ENCODE assay signal across 12 cellular contexts in the genomic region with DNA sequence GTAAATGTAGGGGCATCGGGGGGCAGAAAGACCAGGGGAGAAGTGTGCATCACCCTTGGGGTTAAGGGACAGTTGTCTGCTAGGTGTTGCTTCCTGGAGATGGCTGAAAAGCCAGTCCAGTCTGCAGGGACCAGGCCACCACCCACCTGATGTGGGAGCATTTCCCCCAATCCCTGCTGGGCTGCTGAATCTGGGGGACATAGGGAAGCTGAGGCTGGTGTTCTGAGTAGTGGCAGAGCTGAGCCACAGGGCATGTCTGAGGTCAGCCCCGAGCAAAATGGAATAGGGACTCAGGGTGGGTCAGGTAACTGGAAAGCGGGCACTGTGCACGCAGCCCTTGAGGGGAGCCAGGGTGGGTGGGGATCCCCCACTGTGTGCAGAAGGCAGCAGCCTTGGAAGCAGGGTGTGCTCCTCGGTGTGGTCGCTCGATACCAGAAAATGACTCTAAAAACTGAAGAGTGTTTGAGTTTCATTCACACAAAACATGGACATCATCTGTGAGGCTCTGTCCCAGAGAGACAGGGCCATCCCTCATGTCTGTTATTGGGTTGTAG. TPM values are rescaled to one million over a fixed set of nuclear protein-coding genes. Genes with fewer than 3 reads are reported as not detected.
DNase-seq lines count a peak whose midpoint lies in the region; ATAC-seq and TF ChIP-seq lines count a peak whose summit lies in the region.
"Had no signal": no experiment of that assay in that cellular context is flagged by ENCODE, and none has a peak within 500 bp of the region (broad histone marks: within the 10 kb centered on the region; RNA-seq: fewer than 3 reads in every experiment).

No MANE protein-coding gene starts in this region.

- no peak overlapping the region for H4K8ac ChIP-seq in IMR-90 (ENCODE audit: low read depth in 2 of 2, low read length in 2 of 2)

- H3K27ac Mint-ChIP-seq in CD8-positive, alpha-beta memory T cell, result peak overlapping the region; percentile 63 to 97 (median 82)
- H3K27ac Mint-ChIP-seq in activated naive CD8-positive, alpha-beta T cell treated with anti-CD3 and anti-CD28 coated beads for 36 hours, result peak overlapping the region; percentile 90
- peak overlapping the region; percentile 59 to 91 (median 74) for H3K27ac Mint-ChIP-seq in nephron

- H2BK15ac ChIP-seq in IMR-90 (ENCODE audit: low read depth, low read length), result no peak overlapping the region

- H2BK5ac ChIP-seq in IMR-90 (ENCODE audit: low read depth, low read length, poor library complexity, severe bottlenecking), result no peak overlapping the region

- H4K91ac ChIP-seq in IMR-90 (ENCODE audit: insufficient read depth, low read depth, low read length), result no peak overlapping the region

- no peaks in the 10 kb centered on the region for H3K9me3 ChIP-seq in CD8-positive, alpha-beta memory T cell (ENCODE audit: low read length)
- H3K9me3 ChIP-seq in IMR-90 (ENCODE audit: control insufficient read depth, insufficient read depth, low read length), result no peaks in the 10 kb centered on the region
- H3K9me3 ChIP-seq in right atrium auricular region, result no peaks in the 10 kb centered on the region
- H3K9me3 ChIP-seq: upper lobe of left lung had no signal

- TF ChIP-seq CTCF in IMR-90 (conservative IDR thresholded peaks at IDR 0.05; ENCODE audit: low read depth, low read length) (no peak), nephron (IDR thresholded peaks at IDR 0.05; ENCODE audit: unreplicated experiment in 3 of 3) (no peak), right atrium auricular region (IDR thresholded peaks at IDR 0.05) (no peak)

- POLR2A ChIA-PET in CD8-positive, alpha-beta memory T cell (lab: Charles Lee), result no interaction called here
- POLR2A ChIA-PET in IMR-90 (lab: Charles Lee; ENCODE audit: unreplicated experiment), result no interaction called here

- H4K20me1 ChIP-seq in IMR-90 (ENCODE audit: insufficient read depth, low read length), result peaks cover 28% of the 10 kb centered on the region; the same call in 1 of the 2 replicates

- WGBS in IMR-90 (ENCODE audit: extremely low coverage in 2 of 2, insufficient read length in 1 of 2), 2 experiments, result no CpG with 5 or more reads among the region's 7 CpGs

- no peaks in the 10 kb centered on the region for H3K27me3 ChIP-seq in CD8-positive, alpha-beta memory T cell (ENCODE audit: insufficient read depth, low read length, poor library complexity, severe bottlenecking)
- H3K27me3 ChIP-seq in IMR-90 (ENCODE audit: control insufficient read depth, insufficient read depth, low read length) (no peaks in the 10 kb centered on the region), right atrium auricular region (no peaks in the 10 kb centered on the region)
- H3K27me3 ChIP-seq: upper lobe of left lung had no signal

- H4K5ac ChIP-seq in IMR-90 (ENCODE audit: low read depth, low read length), result no peak overlapping the region

- ATAC-seq in IMR-90 (ENCODE audit: low read depth), result no peak

- in situ Hi-C loops in IMR-90 (cut with MboI; ENCODE audit: low sequenced_read_pairs), result no loop called here

- peak overlapping the region; percentile 99 for H2AK9ac ChIP-seq in IMR-90 (replicated peaks; ENCODE audit: low read depth, low read length, poor library complexity)

- peaks cover 0 to 5% of the 10 kb centered on the region in 2 donors for H3K27me3 Mint-ChIP-seq in CD8-positive, alpha-beta memory T cell
- no peaks in the 10 kb centered on the region for H3K27me3 Mint-ChIP-seq in activated naive CD8-positive, alpha-beta T cell treated with anti-CD3 and anti-CD28 coated beads for 36 hours
- no peaks in the 10 kb centered on the region for H3K27me3 Mint-ChIP-seq in nephron (ENCODE audit: low read depth)

- H3K4me1 ChIP-seq in CD8-positive, alpha-beta memory T cell (ENCODE audit: insufficient read depth, low read length), result peaks cover 52% of the 10 kb centered on the region
- H3K4me1 ChIP-seq in IMR-90 (ENCODE audit: control insufficient read depth, insufficient read depth, low read length) (peaks cover 17% of the 10 kb centered on the region), right atrium auricular region (peaks cover 0 to 47% of the 10 kb centered on the region in 2 donors)

- no peaks in the 10 kb centered on the region for H3K9me3 Mint-ChIP-seq in CD8-positive, alpha-beta memory T cell
- no peaks in the 10 kb centered on the region for H3K9me3 Mint-ChIP-seq in activated naive CD8-positive, alpha-beta T cell treated with anti-CD3 and anti-CD28 coated beads for 36 hours
- no peaks in the 10 kb centered on the region for H3K9me3 Mint-ChIP-seq in nephron

- intact Hi-C loops in IMR-90 (cut with micrococcal nuclease), result no loop called here

- H2AK5ac ChIP-seq in IMR-90 (ENCODE audit: low read depth, low read length), result no peak overlapping the region

- no peak overlapping the region for H3K23ac ChIP-seq in IMR-90 (ENCODE audit: low read depth, low read length)

- CTCF ChIA-PET in CD8-positive, alpha-beta memory T cell (lab: Charles Lee), result interaction anchor here (1.4 kb wide), 1 partner anchor 26 kb away, joined by 5 read pairs; a partner anchor contains a TSS
- CTCF ChIA-PET in IMR-90 (lab: Yijun Ruan, JAX), result no interaction called here

- no peak overlapping the region for H3K9ac ChIP-seq in IMR-90 (ENCODE audit: low read depth, low read length)

- H3K56ac ChIP-seq in IMR-90 (ENCODE audit: extremely low read depth, insufficient read depth, low read length), result no peak overlapping the region

- H2BK120ac ChIP-seq in IMR-90 (ENCODE audit: low read depth, low read length), result no peak overlapping the region

- peaks cover 35 to 63% (median 46%) of the 10 kb centered on the region in 3 donors for H3K4me1 Mint-ChIP-seq in CD8-positive, alpha-beta memory T cell
- H3K4me1 Mint-ChIP-seq in activated naive CD8-positive, alpha-beta T cell treated with anti-CD3 and anti-CD28 coated beads for 36 hours, result peaks cover 46% of the 10 kb centered on the region
- H3K4me1 Mint-ChIP-seq in nephron, result peaks cover 19% of the 10 kb centered on the region

- DNase-seq in CD8-positive, alpha-beta memory T cell, result no peak
- DNase-seq in IMR-90 (no peak), SKM-1 (lab: John Stamatoyannopoulos, UW; ENCODE audit: unreplicated experiment) (no peak), HT-29 (ENCODE audit: low spot score) (no peak), right atrium auricular region (ENCODE audit: low spot score) (no peak)
- DNase-seq in activated naive CD8-positive, alpha-beta T cell treated with anti-CD3 and anti-CD28 coated beads for 36 hours, result no peak
- DNase-seq: DMS79 treated with DMSO at 0.1 percent for 48 hours; effector CD4-positive, alpha-beta T cell; NCI-H1694; upper lobe of left lung had no signal

- H3K18ac ChIP-seq in IMR-90 (ENCODE audit: low read depth, low read length), result no peak overlapping the region

- no peak overlapping the region for H3K4me2 ChIP-seq in IMR-90 (ENCODE audit: low read depth, low read length)

- H2AFZ ChIP-seq in IMR-90 (replicated peaks; ENCODE audit: low read length, poor library complexity), result no peak overlapping the region

- TF ChIP-seq POLR2A in IMR-90 (IDR thresholded peaks at IDR 0.05; ENCODE audit: low read depth, low read length), result no peak

- TF ChIP-seq RAD21 in IMR-90 (IDR thresholded peaks at IDR 0.05; ENCODE audit: low read length), result no peak

- H3K36me3 ChIP-seq in CD8-positive, alpha-beta memory T cell (ENCODE audit: insufficient read depth, low read length), result peaks cover 63% of the 10 kb centered on the region
- H3K36me3 ChIP-seq in IMR-90 (ENCODE audit: control insufficient read depth, insufficient read depth, low read length), result peaks cover 55% of the 10 kb centered on the region
- peaks cover 62% of the 10 kb centered on the region for H3K36me3 ChIP-seq in right atrium auricular region

- H3K27ac ChIP-seq in CD8-positive, alpha-beta memory T cell (ENCODE audit: low read depth, low read length), result no peak overlapping the region
- H3K27ac ChIP-seq in IMR-90 (ENCODE audit: insufficient read depth, low read length), result no peak overlapping the region
- no peak overlapping the region for H3K27ac ChIP-seq in right atrium auricular region
- H3K27ac ChIP-seq: upper lobe of left lung had no signal

- H2BK20ac ChIP-seq in IMR-90 (ENCODE audit: low read depth, low read length), result no peak overlapping the region

- no peak overlapping the region for H3K4me3 ChIP-seq in CD8-positive, alpha-beta memory T cell (ENCODE audit: low read length)
- H3K4me3 ChIP-seq in IMR-90 (ENCODE audit: insufficient read depth, low read depth, low read length) (no peak overlapping the region), right atrium auricular region (no peak overlapping the region)
- H3K4me3 ChIP-seq: upper lobe of left lung had no signal

- H3K4ac ChIP-seq in IMR-90 (ENCODE audit: low read depth, low read length), result no peak overlapping the region

- peaks cover 22 to 73% of the 10 kb centered on the region in 2 experiments for H3K79me1 ChIP-seq in IMR-90 (ENCODE audit: low read depth in 1 of 2, low read length in 2 of 2)

- H3K14ac ChIP-seq in IMR-90 (replicated peaks; ENCODE audit: low read depth, low read length), result no peak overlapping the region

- dilution Hi-C loops in IMR-90 (cut with HindIII; ENCODE audit: low sequenced_read_pairs, unreplicated experiment), result no loop called here

- H3K4me3 Mint-ChIP-seq in CD8-positive, alpha-beta memory T cell, result peak overlapping the region; percentile 5 to 97 (median 68)
- H3K4me3 Mint-ChIP-seq in activated naive CD8-positive, alpha-beta T cell treated with anti-CD3 and anti-CD28 coated beads for 36 hours, result peak overlapping the region; percentile 94
- peak overlapping the region; percentile 94 to 96 (median 95) for H3K4me3 Mint-ChIP-seq in nephron

- peaks cover 0 to 85% (median 10%) of the 10 kb centered on the region in 3 donors for H3K36me3 Mint-ChIP-seq in CD8-positive, alpha-beta memory T cell
- peaks cover 64% of the 10 kb centered on the region for H3K36me3 Mint-ChIP-seq in activated naive CD8-positive, alpha-beta T cell treated with anti-CD3 and anti-CD28 coated beads for 36 hours
- H3K36me3 Mint-ChIP-seq in nephron (ENCODE audit: low read depth), result peaks cover 38% of the 10 kb centered on the region

- BruUV-seq in IMR-90 (replicated peaks; lab: Mats Ljungman, UMichigan), result no TSS peak

- H3K9me1 ChIP-seq in IMR-90 (ENCODE audit: insufficient read depth, low read length), result peaks cover 11% of the 10 kb centered on the region

RNA-seq across cellular contexts. Expression of a gene that starts 2.4 kb away (rescaled TPM):
- total RNA-seq in CD8-positive, alpha-beta memory T cell, result 100 to 1,000 TPM; 119 to 124 TPM
- 29.0 TPM for polyA plus RNA-seq in CD8-positive, alpha-beta memory T cell
- total RNA-seq in IMR-90 (2012; rRNA removed), result 53.9 and 61.1 TPM in 2 replicates
- 209 and 239 TPM in 2 replicates for polyA plus RNA-seq in IMR-90 (2012; rRNA removed)
- polyA plus RNA-seq in IMR-90 (2012; cell fraction: cytosol; rRNA removed), result 37.1 and 43.3 TPM in 2 replicates
- 2,162 and 3,411 TPM in 2 replicates for polyA plus RNA-seq in IMR-90 (2012; cell fraction: nucleus; rRNA removed; ENCODE audit: low replicate concordance)
- 10 to 100 TPM; 91.6 to 92.2 TPM for total RNA-seq in activated naive CD8-positive, alpha-beta T cell treated with anti-CD3 and anti-CD28 coated beads for 36 hours
- total RNA-seq in HT-29 (2014; rRNA removed; shearing (Covaris generic)), result 200 and 243 TPM in 2 replicates
- total RNA-seq in right atrium auricular region, result 10 to 100 TPM; 41.6 to 44.2 TPM

RNA-seq across cellular contexts. Expression of a gene that starts 5.6 kb away (rescaled TPM):
- total RNA-seq in CD8-positive, alpha-beta memory T cell, result 100 to 1,000 TPM; 206 to 208 TPM
- polyA plus RNA-seq in CD8-positive, alpha-beta memory T cell, result 198 TPM
- total RNA-seq in IMR-90 (2012; rRNA removed), result 141 and 149 TPM in 2 replicates
- 157 and 172 TPM in 2 replicates for polyA plus RNA-seq in IMR-90 (2012; rRNA removed)
- polyA plus RNA-seq in IMR-90 (2012; cell fraction: cytosol; rRNA removed), result 121 and 215 TPM in 2 replicates
- 86.1 and 87.0 TPM in 2 replicates for polyA plus RNA-seq in IMR-90 (2012; cell fraction: nucleus; rRNA removed; ENCODE audit: low replicate concordance)
- total RNA-seq in activated naive CD8-positive, alpha-beta T cell treated with anti-CD3 and anti-CD28 coated beads for 36 hours, result 100 to 1,000 TPM; 181 to 182 TPM
- total RNA-seq in HT-29 (2014; rRNA removed; shearing (Covaris generic)), result 235 and 276 TPM in 2 replicates
- total RNA-seq in right atrium auricular region, result 100 to 1,000 TPM; 160 to 218 TPM

RNA-seq across cellular contexts. Expression of a gene that starts 19.5 kb away (rescaled TPM):
- total RNA-seq in CD8-positive, alpha-beta memory T cell, result not detected
- not detected for polyA plus RNA-seq in CD8-positive, alpha-beta memory T cell
- under 0.01 TPM in 1 of 2 replicates, not detected in the other for total RNA-seq in IMR-90 (2012; rRNA removed)
- polyA plus RNA-seq in IMR-90 (2012; rRNA removed), result 0.09 and 0.11 TPM in 2 replicates
- 0.03 and 0.10 TPM in 2 replicates for polyA plus RNA-seq in IMR-90 (2012; cell fraction: cytosol; rRNA removed)
- polyA plus RNA-seq in IMR-90 (2012; cell fraction: nucleus; rRNA removed; ENCODE audit: low replicate concordance), result 0.17 and 0.24 TPM in 2 replicates
- not detected for total RNA-seq in activated naive CD8-positive, alpha-beta T cell treated with anti-CD3 and anti-CD28 coated beads for 36 hours
- total RNA-seq in HT-29 (2014; rRNA removed; shearing (Covaris generic)), result 0.44 and 1.4 TPM in 2 replicates
- total RNA-seq in right atrium auricular region, result 1 to 10 TPM; 2.2 to 2.4 TPM
- total RNA-seq: HT1080 had no signal

RNA-seq across cellular contexts. Expression of a gene that starts 26.5 kb away (rescaled TPM):
- total RNA-seq in CD8-positive, alpha-beta memory T cell, result 100 to 1,000 TPM; 159 to 169 TPM
- 157 TPM for polyA plus RNA-seq in CD8-positive, alpha-beta memory T cell
- total RNA-seq in IMR-90 (2012; rRNA removed) (45.7 and 63.0 TPM in 2 replicates), right atrium auricular region (100 to 1,000 TPM; 155 to 159 TPM)
- 107 and 129 TPM in 2 replicates for polyA plus RNA-seq in IMR-90 (2012; rRNA removed)
- polyA plus RNA-seq in IMR-90 (2012; cell fraction: cytosol; rRNA removed), result 140 and 151 TPM in 2 replicates
- 73.9 and 142 TPM in 2 replicates for polyA plus RNA-seq in IMR-90 (2012; cell fraction: nucleus; rRNA removed; ENCODE audit: low replicate concordance)
- total RNA-seq in activated naive CD8-positive, alpha-beta T cell treated with anti-CD3 and anti-CD28 coated beads for 36 hours, result 100 to 1,000 TPM; 143 to 144 TPM
- 377 and 383 TPM in 2 replicates for total RNA-seq in HT-29 (2014; rRNA removed; shearing (Covaris generic))

RNA-seq across cellular contexts. Expression of a gene that starts 34.0 kb away (rescaled TPM):
- total RNA-seq in CD8-positive, alpha-beta memory T cell, result under 1 TPM in 1 of 2 experiments, not detected in 1; 0.31 TPM
- not detected for polyA plus RNA-seq in CD8-positive, alpha-beta memory T cell
- total RNA-seq in IMR-90 (2012; rRNA removed) (0.83 and 1.1 TPM in 2 replicates), right atrium auricular region (10 to 100 TPM; 13.0 to 15.2 TPM)
- 6.1 and 9.2 TPM in 2 replicates for polyA plus RNA-seq in IMR-90 (2012; rRNA removed)
- polyA plus RNA-seq in IMR-90 (2012; cell fraction: cytosol; rRNA removed), result 6.9 and 16.6 TPM in 2 replicates
- polyA plus RNA-seq in IMR-90 (2012; cell fraction: nucleus; rRNA removed; ENCODE audit: low replicate concordance), result 5.7 and 10.7 TPM in 2 replicates
- total RNA-seq in activated naive CD8-positive, alpha-beta T cell treated with anti-CD3 and anti-CD28 coated beads for 36 hours, result under 1 TPM; 0.25 to 0.44 TPM
- total RNA-seq in HT-29 (2014; rRNA removed; shearing (Covaris generic)), result 220 and 232 TPM in 2 replicates
